8 cellular contexts compared by ENCODE assay signal in the genomic region with DNA sequence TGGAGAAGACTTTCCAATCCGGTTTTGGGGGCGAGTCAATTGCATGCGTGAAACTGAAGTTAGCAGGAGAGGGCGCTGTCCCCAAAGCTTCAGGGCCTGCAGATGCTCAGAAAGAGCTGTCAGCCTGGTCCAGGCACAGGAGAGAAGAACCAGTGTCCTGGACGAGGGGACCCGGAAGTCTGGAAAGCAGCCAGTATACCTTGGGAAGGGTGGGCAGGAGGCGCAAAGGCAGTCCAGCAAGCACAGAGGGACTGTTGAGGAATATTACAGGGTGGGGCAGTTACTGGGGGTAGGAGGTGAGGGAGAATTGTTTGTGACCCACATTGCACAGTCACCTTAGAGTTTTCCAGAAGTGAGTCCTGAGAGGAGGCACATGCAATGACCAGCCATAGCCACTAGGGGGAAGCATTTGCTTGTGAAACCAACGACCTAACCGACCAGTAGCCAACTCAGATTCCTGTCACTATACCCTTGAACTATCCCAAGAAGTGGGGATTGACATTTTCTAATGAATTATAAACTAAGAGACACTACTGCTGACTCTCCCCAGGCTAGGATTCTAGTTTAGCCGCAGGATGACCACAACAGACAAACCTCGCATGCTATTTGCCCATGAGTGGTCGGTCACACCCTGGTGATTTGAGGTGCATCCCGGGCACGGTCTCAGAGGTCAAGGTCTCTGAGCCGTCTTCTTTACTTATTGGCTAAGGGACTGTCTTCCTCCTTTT.
DNase-seq lines count a peak whose midpoint lies in the region; ATAC-seq, FAIRE-seq and TF ChIP-seq lines count a peak whose summit lies in the region.

No MANE protein-coding gene starts in this region.

- no peak overlapping the region for H3K27ac ChIP-seq in HepG2 (ENCODE audit: extremely low read length, insufficient read depth, low read length)

- intact Hi-C loops in HepG2 (cut with micrococcal nuclease; ENCODE audit: unreplicated experiment) = loop anchor here (1.0 to 5.0 kb wide), 4 partner anchors 23 to 1476 kb away; a partner anchor contains a TSS

- CTCF ChIA-PET in HepG2 (lab: Yijun Ruan, JAX; ENCODE audit: low intra/inter-chr PET ratio, low total read pairs) = interaction anchor here (1.3 to 1.6 kb wide), 5 partner anchors 10 to 1476 kb away, joined by 4 to 8 read pairs (median 4); no protein-coding TSS in a partner anchor

- WGBS in HepG2 (ENCODE audit: low lambda C conversion rate) = 15% methylated on average over 15 of the region's 15 CpGs

- peak; percentile 99 for FAIRE-seq in HepG2 (lab: Jason Lieb, UNC)

- H3K4me2 ChIP-seq in HepG2 (ENCODE audit: low read depth, low read length) = peak overlapping the region; percentile 68

- TF ChIP-seq EP300 in HepG2 (IDR thresholded peaks at IDR 0.05; ENCODE audit: low read depth in 2 of 2, low read length in 2 of 2) = 0 out of 4 replicates have a peak, but pooled peaks of 1 of the 2 experiments have one; percentile 8
- TF ChIP-seq EP300 in HepG2 (CRISPR knock-in tag; IDR thresholded peaks at IDR 0.05; ENCODE audit: borderline replicate concordance) = no peak

- H3K4me3 ChIP-seq in choroid plexus epithelial cell (ENCODE audit: low read depth, low read length) (no peak overlapping the region), HepG2 (replicated peaks in 1 of 3; ENCODE audit: insufficient read depth in 1 of 3, low read depth in 2 of 3, low read length in 3 of 3) (peak overlapping the region in 1 of 3 experiments; percentile 43; a peak in 1 of 6 replicates)

- POLR2A ChIA-PET in HepG2 (lab: Yijun Ruan, JAX) = no interaction called here

- TF ChIP-seq CTCF in choroid plexus epithelial cell (conservative IDR thresholded peaks at IDR 0.05; ENCODE audit: low read depth, low read length) = peak; percentile 95
- peak; percentile 88 for TF ChIP-seq CTCF in HepG2 (CRISPR knock-in tag; IDR thresholded peaks at IDR 0.05)

- BruUV-seq in HepG2 (replicated peaks; lab: Mats Ljungman, UMichigan) = no TSS peak

- H3K4me1 ChIP-seq in HepG2 (ENCODE audit: insufficient read depth, low read length) = 0 out of 2 replicates have a peak, but pooled peaks cover 8% of the 10 kb centered on the region

- in situ Hi-C loops in HepG2 (cut with HindIII; ENCODE audit: extremely low pct_ligation_motif_present, low pct_unique_long_range_greater_than_20kb) = no loop called here

- no peaks in the 10 kb centered on the region for H3K27me3 ChIP-seq in HepG2 (ENCODE audit: control insufficient read depth in 1 of 2, insufficient read depth in 2 of 2, low read length in 2 of 2)

- H3K9me3 ChIP-seq in HepG2 (ENCODE audit: low read length) = no peaks in the 10 kb centered on the region

- H4K20me1 ChIP-seq in HepG2 (ENCODE audit: insufficient read depth, low read length) = no peaks in the 10 kb centered on the region

- no peak overlapping the region for H2AFZ ChIP-seq in HepG2 (ENCODE audit: low read length)

- no peak overlapping the region for H3K9ac ChIP-seq in HepG2 (ENCODE audit: insufficient read depth, low read depth, low read length)

- peak; percentile 57; the same call in 1 of the 2 replicates for TF ChIP-seq RAD21 in HepG2 (CRISPR knock-in tag; IDR thresholded peaks at IDR 0.05)

- no peaks in the 10 kb centered on the region for H3K79me2 ChIP-seq in HepG2 (ENCODE audit: insufficient read depth, low read length)

- ATAC-seq in GM18870 (IDR thresholded peaks at IDR 0.05; ENCODE audit: unreplicated experiment) (peak; percentile 75), HG03095 (IDR thresholded peaks at IDR 0.05; ENCODE audit: unreplicated experiment) (peak; percentile 84), HepG2 (peak; percentile 97)

- no peak for TF ChIP-seq POLR2A in HepG2 (IDR thresholded peaks at IDR 0.05; ENCODE audit: insufficient read depth in 1 of 2, low read depth in 2 of 2, low read length in 2 of 2)

- no peaks in the 10 kb centered on the region for H3K36me3 ChIP-seq in HepG2 (replicated peaks in 1 of 2; ENCODE audit: control insufficient read depth in 1 of 2, insufficient read depth in 2 of 2, low read length in 2 of 2)

- DNase-seq in AG20443 (ENCODE audit: low spot score) (peak; percentile 75), NCI-H2171 (lab: John Stamatoyannopoulos, UW) (peak; percentile 50), choroid plexus epithelial cell (ENCODE audit: low read depth) (peak; percentile 89), HepG2 (ENCODE audit: low spot score) (peak; percentile 71)
- peak; percentile 24 for DNase-seq in activated CD4-positive, CD25-positive, alpha-beta regulatory T cell treated with anti-CD3 and anti-CD28 coated beads, Interleukin-2, amount 50 U/mL, for 16 hours (ENCODE audit: low read depth, low spot score)
- peak in 2 of 3 donors; percentile 21 to 27 for DNase-seq in stimulated activated CD4-positive, alpha-beta T cell treated with anti-CD3 and anti-CD28 coated beads, TNF-alpha, amount 100 ng/mL, for 1 hour (ENCODE audit: low read depth in 3 of 3, low spot score in 1 of 3)

TF ChIP-seq in HepG2, 621 proteins besides CTCF, POLR2A, EP300 and RAD21 (continues in another document):
- TF ChIP-seq DNMT3B (CRISPR knock-in tag; conservative IDR thresholded peaks at IDR 0.05) (no peak), ZNF615 (CRISPR knock-in tag; IDR thresholded peaks at IDR 0.05; ENCODE audit: borderline replicate concordance) (no peak), MXD4 (CRISPR knock-in tag; IDR thresholded peaks at IDR 0.05) (0 out of 2 replicates have a peak, but pooled peaks have one; percentile 47), ZBTB7B (CRISPR knock-in tag; IDR thresholded peaks at IDR 0.05) (no peak), ZNF33B (CRISPR knock-in tag; IDR thresholded peaks at IDR 0.05) (no peak; the same call in 1 of the 2 replicates), ZNF274 (CRISPR knock-in tag; IDR thresholded peaks at IDR 0.05) (no peak), DPF2 (CRISPR knock-in tag; IDR thresholded peaks at IDR 0.05; ENCODE audit: borderline replicate concordance, low read depth) (no peak), ZNF7 (CRISPR knock-in tag; IDR thresholded peaks at IDR 0.05) (no peak), BCL6 (CRISPR knock-in tag; IDR thresholded peaks at IDR 0.05) (no peak)
- TF ChIP-seq, protein P1, sequence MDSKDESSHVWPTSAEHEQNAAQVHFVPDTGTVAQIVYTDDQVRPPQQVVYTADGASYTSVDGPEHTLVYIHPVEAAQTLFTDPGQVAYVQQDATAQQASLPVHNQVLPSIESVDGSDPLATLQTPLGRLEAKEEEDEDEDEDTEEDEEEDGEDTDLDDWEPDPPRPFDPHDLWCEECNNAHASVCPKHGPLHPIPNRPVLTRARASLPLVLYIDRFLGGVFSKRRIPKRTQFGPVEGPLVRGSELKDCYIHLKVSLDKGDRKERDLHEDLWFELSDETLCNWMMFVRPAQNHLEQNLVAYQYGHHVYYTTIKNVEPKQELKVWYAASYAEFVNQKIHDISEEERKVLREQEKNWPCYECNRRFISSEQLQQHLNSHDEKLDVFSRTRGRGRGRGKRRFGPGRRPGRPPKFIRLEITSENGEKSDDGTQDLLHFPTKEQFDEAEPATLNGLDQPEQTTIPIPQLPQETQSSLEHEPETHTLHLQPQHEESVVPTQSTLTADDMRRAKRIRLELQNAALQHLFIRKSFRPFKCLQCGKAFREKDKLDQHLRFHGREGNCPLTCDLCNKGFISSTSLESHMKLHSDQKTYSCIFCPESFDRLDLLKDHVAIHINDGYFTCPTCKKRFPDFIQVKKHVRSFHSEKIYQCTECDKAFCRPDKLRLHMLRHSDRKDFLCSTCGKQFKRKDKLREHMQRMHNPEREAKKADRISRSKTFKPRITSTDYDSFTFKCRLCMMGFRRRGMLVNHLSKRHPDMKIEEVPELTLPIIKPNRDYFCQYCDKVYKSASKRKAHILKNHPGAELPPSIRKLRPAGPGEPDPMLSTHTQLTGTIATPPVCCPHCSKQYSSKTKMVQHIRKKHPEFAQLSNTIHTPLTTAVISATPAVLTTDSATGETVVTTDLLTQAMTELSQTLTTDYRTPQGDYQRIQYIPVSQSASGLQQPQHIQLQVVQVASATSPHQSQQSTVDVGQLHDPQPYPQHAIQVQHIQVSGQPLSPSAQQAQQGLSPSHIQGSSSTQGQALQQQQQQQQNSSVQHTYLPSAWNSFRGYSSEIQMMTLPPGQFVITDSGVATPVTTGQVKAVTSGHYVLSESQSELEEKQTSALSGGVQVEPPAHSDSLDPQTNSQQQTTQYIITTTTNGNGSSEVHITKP (CRISPR knock-in tag; IDR thresholded peaks at IDR 0.05; ENCODE audit: low read depth) = 0 out of 2 replicates have a peak, but pooled peaks have one; percentile 48
- TF ChIP-seq, protein P2, sequence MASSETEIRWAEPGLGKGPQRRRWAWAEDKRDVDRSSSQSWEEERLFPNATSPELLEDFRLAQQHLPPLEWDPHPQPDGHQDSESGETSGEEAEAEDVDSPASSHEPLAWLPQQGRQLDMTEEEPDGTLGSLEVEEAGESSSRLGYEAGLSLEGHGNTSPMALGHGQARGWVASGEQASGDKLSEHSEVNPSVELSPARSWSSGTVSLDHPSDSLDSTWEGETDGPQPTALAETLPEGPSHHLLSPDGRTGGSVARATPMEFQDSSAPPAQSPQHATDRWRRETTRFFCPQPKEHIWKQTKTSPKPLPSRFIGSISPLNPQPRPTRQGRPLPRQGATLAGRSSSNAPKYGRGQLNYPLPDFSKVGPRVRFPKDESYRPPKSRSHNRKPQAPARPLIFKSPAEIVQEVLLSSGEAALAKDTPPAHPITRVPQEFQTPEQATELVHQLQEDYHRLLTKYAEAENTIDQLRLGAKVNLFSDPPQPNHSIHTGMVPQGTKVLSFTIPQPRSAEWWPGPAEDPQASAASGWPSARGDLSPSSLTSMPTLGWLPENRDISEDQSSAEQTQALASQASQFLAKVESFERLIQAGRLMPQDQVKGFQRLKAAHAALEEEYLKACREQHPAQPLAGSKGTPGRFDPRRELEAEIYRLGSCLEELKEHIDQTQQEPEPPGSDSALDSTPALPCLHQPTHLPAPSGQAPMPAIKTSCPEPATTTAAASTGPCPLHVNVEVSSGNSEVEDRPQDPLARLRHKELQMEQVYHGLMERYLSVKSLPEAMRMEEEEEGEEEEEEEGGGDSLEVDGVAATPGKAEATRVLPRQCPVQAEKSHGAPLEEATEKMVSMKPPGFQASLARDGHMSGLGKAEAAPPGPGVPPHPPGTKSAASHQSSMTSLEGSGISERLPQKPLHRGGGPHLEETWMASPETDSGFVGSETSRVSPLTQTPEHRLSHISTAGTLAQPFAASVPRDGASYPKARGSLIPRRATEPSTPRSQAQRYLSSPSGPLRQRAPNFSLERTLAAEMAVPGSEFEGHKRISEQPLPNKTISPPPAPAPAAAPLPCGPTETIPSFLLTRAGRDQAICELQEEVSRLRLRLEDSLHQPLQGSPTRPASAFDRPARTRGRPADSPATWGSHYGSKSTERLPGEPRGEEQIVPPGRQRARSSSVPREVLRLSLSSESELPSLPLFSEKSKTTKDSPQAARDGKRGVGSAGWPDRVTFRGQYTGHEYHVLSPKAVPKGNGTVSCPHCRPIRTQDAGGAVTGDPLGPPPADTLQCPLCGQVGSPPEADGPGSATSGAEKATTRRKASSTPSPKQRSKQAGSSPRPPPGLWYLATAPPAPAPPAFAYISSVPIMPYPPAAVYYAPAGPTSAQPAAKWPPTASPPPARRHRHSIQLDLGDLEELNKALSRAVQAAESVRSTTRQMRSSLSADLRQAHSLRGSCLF (CRISPR knock-in tag; IDR thresholded peaks at IDR 0.05; ENCODE audit: borderline replicate concordance) = no peak

Comparison
In these comparisons a context has a peak if more than half of its experiments do, and no peak if none do; other contexts are left out.
1. DNase-seq: peak in every context shown above with its lines; median percentile 89 in choroid plexus epithelial cell; 75 in AG20443; 71 in HepG2; 50 in NCI-H2171; 24 in activated CD4-positive, CD25-positive, alpha-beta regulatory T cell treated with anti-CD3 and anti-CD28 coated beads, Interleukin-2, amount 50 U/mL, for 16 hours; 24 in stimulated activated CD4-positive, alpha-beta T cell treated with anti-CD3 and anti-CD28 coated beads, TNF-alpha, amount 100 ng/mL, for 1 hour.